In the genomic region with DNA sequence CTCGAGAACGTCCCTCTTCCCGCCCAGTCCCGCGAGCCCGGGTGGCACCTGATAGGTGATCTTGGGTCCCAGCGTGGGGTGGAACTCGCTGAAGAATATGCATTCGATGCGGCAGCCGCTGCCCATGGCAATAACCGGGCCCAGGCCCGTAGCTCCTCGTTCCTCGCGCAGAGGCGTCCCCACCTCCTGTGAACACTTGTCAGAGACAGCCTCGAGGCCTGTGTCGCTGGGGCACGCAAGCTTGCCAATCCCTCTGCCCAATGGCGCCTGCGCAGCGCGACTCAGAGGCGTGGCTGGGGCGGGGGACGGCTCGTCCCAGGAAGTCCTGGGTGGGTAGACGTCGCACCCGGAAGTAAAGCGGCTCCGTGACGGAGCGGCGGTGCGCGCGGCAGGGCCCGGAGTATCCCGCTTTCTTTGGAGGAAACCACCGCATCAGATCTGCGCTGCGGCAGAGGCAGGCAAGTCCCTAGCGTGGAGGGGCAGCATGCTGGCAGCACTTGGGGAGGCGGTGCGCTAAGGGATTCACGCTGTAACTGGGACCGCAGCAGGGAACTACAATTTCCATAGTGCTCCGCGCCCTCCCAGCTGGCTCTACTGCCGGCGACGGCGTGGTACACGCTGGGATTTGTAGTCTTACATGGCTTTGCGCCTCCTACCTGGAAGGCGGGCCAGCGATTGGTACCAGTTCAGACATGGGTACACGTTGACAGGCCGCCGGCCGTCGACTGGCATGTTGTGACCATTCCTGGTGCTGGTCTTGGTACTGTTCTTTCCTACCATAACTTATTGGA, we compare ENCODE assay signal across 8 cellular contexts. TPM values are rescaled to one million over a fixed set of nuclear protein-coding genes. Genes with fewer than 3 reads are reported as not detected.
DNase-seq lines count a peak whose midpoint lies in the region; ATAC-seq and TF ChIP-seq lines count a peak whose summit lies in the region.

A gene with protein sequence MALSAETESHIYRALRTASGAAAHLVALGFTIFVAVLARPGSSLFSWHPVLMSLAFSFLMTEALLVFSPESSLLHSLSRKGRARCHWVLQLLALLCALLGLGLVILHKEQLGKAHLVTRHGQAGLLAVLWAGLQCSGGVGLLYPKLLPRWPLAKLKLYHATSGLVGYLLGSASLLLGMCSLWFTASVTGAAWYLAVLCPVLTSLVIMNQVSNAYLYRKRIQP (plus strand): TSS at position 336 of the 791 bp plus-strand sequence. CDS start 572 bp downstream, outside the sequence.
A gene (minus strand): TSS at position 249 of the 791 bp plus-strand sequence. CDS start 123 bp downstream, at position 126.

- peak; percentile 92 for TF ChIP-seq POLR2A in erythroblast (IDR thresholded peaks at IDR 0.05; ENCODE audit: low read length)

- H3K27ac ChIP-seq in KMS-11 = peak within 1 kb of the TSS; percentile 43; the same call in 1 of the 2 replicates
- H3K27ac ChIP-seq in Panc1 (ENCODE audit: low read length) = peak within 1 kb of the TSS; percentile 89

- intact Hi-C loops in Panc1 (cut with micrococcal nuclease; ENCODE audit: unreplicated experiment) = no loop called here

- TF ChIP-seq CTCF in KMS-11 (conservative IDR thresholded peaks at IDR 0.05; ENCODE audit: low read depth, low read length) (no peak), Panc1 (IDR thresholded peaks at IDR 0.05) (no peak)

- H2AFZ ChIP-seq in KMS-11 (ENCODE audit: low read depth) = peak within 1 kb of the TSS; percentile 71

- ATAC-seq in GM21723 (IDR thresholded peaks at IDR 0.05; ENCODE audit: unreplicated experiment) (peak; percentile 86), Panc1 (peak; percentile 95)
- ATAC-seq in activated T-cell treated with anti-CD3 and anti-CD28 coated beads, Interleukin-2, amount 50 U/mL, for 4 hours = peak; percentile 91 to 92

- no peaks in the 10 kb centered on the region for H3K9me3 ChIP-seq in Panc1 (ENCODE audit: control insufficient read depth, insufficient read depth, low read depth, low read length)
- H3K9me3 ChIP-seq in mucosa of stomach (ENCODE audit: control insufficient read depth, low read length) = no peaks in the 10 kb centered on the region

- H4K20me1 ChIP-seq in KMS-11 (ENCODE audit: insufficient read depth) = no peaks in the 10 kb centered on the region

- H3K27me3 Mint-ChIP-seq in activated T-cell treated with anti-CD3 and anti-CD28 coated beads, Interleukin-2, amount 50 U/mL, for 4 hours (ENCODE audit: low read depth) = no peaks in the 10 kb centered on the region

- H3K4me1 ChIP-seq in KMS-11 (ENCODE audit: low read depth, poor library complexity, severe bottlenecking) = peaks cover 10% of the 10 kb centered on the region
- H3K4me1 ChIP-seq in Panc1 (ENCODE audit: control insufficient read depth, insufficient read depth, low read length) = peaks cover 6% of the 10 kb centered on the region
- H3K4me1 ChIP-seq in mucosa of stomach (ENCODE audit: control insufficient read depth, insufficient read depth, low read length) = peaks cover 44% of the 10 kb centered on the region

- H3K4me3 ChIP-seq in KMS-11 (IDR thresholded peaks at IDR 0.05; ENCODE audit: insufficient read depth, low read depth, low read length) (peak within 1 kb of the TSS; percentile 31), Panc1 (ENCODE audit: low read depth in 2 of 2, low read length in 2 of 2) (peak within 1 kb of the TSS; percentile 75 to 80), mucosa of stomach (ENCODE audit: low read length) (peak within 1 kb of the TSS; percentile 91)

- no peaks in the 10 kb centered on the region for H3K9me3 Mint-ChIP-seq in activated T-cell treated with anti-CD3 and anti-CD28 coated beads, Interleukin-2, amount 50 U/mL, for 4 hours

- H3K36me3 Mint-ChIP-seq in activated T-cell treated with anti-CD3 and anti-CD28 coated beads, Interleukin-2, amount 50 U/mL, for 4 hours (ENCODE audit: insufficient read depth) = peaks cover 27% of the 10 kb centered on the region

- in situ Hi-C loops in Panc1 (cut with HindIII; ENCODE audit: low pct_unique_long_range_greater_than_20kb, low sequenced_read_pairs) = no loop called here

- DNase-seq in DMS53 treated with DMSO at 0.1 percent for 48 hours (lab: John Stamatoyannopoulos, UW; ENCODE audit: unreplicated experiment) = peak; percentile 51
- peak; percentile 67 for DNase-seq in Panc1 (ENCODE audit: low read depth, low spot score)
- DNase-seq in activated T-cell treated with anti-CD3 and anti-CD28 coated beads, Interleukin-2, amount 50 U/mL, for 4 hours = peak; percentile 99
- DNase-seq in erythroblast (lab: John Stamatoyannopoulos, UW) = peak; percentile 96
- DNase-seq in stimulated activated CD8-positive, alpha-beta memory T cell treated with anti-CD3 and anti-CD28 coated beads, Interleukin-4, amount 100 ng/mL, for 48 hours = peak; percentile 100

- peak within 1 kb of the TSS; percentile 49; the same call in 1 of the 2 replicates for H3K9ac ChIP-seq in KMS-11
- H3K9ac ChIP-seq in mucosa of stomach (ENCODE audit: low read length) = peak within 1 kb of the TSS; percentile 77

- H3K4me3 Mint-ChIP-seq in activated T-cell treated with anti-CD3 and anti-CD28 coated beads, Interleukin-2, amount 50 U/mL, for 4 hours = peak within 1 kb of the TSS; percentile 94

- TSS peak; percentile 46 for BruUV-seq in Panc1 (replicated peaks; lab: Mats Ljungman, UMichigan)

- CTCF ChIA-PET in Panc1 (lab: Charles Lee) = interaction anchor here (0.5 to 0.6 kb wide), 3 partner anchors 17 to 187 kb away, joined by 3 to 5 read pairs (median 3); no protein-coding TSS in a partner anchor

- no peaks in the 10 kb centered on the region for H3K79me2 ChIP-seq in KMS-11 (ENCODE audit: insufficient read depth, low read depth)

- H3K4me2 ChIP-seq in KMS-11 = peak within 1 kb of the TSS; percentile 74

- peaks cover 56% of the 10 kb centered on the region for H3K4me1 Mint-ChIP-seq in activated T-cell treated with anti-CD3 and anti-CD28 coated beads, Interleukin-2, amount 50 U/mL, for 4 hours (ENCODE audit: low read depth)

- no peaks in the 10 kb centered on the region for H3K36me3 ChIP-seq in KMS-11 (ENCODE audit: insufficient read depth)
- H3K36me3 ChIP-seq in Panc1 (ENCODE audit: control insufficient read depth, insufficient read depth, low read length) = peaks cover 2% of the 10 kb centered on the region; the same call in 1 of the 2 replicates
- peaks cover 8% of the 10 kb centered on the region for H3K36me3 ChIP-seq in mucosa of stomach (ENCODE audit: control insufficient read depth, insufficient read depth, low read length)

- H3K27me3 ChIP-seq in KMS-11 (ENCODE audit: insufficient read depth, low read depth) = no peaks in the 10 kb centered on the region
- H3K27me3 ChIP-seq in Panc1 (ENCODE audit: control insufficient read depth, insufficient read depth, low read length) = no peaks in the 10 kb centered on the region
- no peaks in the 10 kb centered on the region for H3K27me3 ChIP-seq in mucosa of stomach (ENCODE audit: control insufficient read depth, insufficient read depth, low read length)

- POLR2A ChIA-PET in Panc1 (lab: Charles Lee) = no interaction called here

RNA-seq across cellular contexts. Expression of the first gene that starts in this region (rescaled TPM):
- total RNA-seq in Panc1 (2021; ENCODE audit: unreplicated experiment) = 27.5 TPM
- 30.4 TPM for polyA plus RNA-seq in Panc1 (2012; ENCODE audit: insufficient read length)
- total RNA-seq in activated T-cell treated with anti-CD3 and anti-CD28 coated beads, Interleukin-2, amount 50 U/mL, for 4 hours = 10 to 100 TPM; 31.8 to 35.3 (median 33.1) TPM

RNA-seq across cellular contexts. Expression of the second gene that starts in this region (rescaled TPM):
- total RNA-seq in Panc1 (2021; ENCODE audit: unreplicated experiment) = 14.6 TPM
- polyA plus RNA-seq in Panc1 (2012; ENCODE audit: insufficient read length) = 22.5 TPM
- total RNA-seq in activated T-cell treated with anti-CD3 and anti-CD28 coated beads, Interleukin-2, amount 50 U/mL, for 4 hours = 10 to 100 TPM; 34.0 to 46.9 (median 37.0) TPM

Comparison
In these comparisons a context has a peak if more than half of its experiments do, and no peak if none do; other contexts are left out.
1. Peak in every context shown above with its lines: DNase-seq, ATAC-seq, H3K4me3 ChIP-seq and H3K27ac ChIP-seq.
2. H3K4me3 ChIP-seq: peak in every context shown above with its lines; median percentile 91 in mucosa of stomach; 78 in Panc1; 31 in KMS-11.